24 cellular contexts compared by ENCODE assay signal in the genomic region with DNA sequence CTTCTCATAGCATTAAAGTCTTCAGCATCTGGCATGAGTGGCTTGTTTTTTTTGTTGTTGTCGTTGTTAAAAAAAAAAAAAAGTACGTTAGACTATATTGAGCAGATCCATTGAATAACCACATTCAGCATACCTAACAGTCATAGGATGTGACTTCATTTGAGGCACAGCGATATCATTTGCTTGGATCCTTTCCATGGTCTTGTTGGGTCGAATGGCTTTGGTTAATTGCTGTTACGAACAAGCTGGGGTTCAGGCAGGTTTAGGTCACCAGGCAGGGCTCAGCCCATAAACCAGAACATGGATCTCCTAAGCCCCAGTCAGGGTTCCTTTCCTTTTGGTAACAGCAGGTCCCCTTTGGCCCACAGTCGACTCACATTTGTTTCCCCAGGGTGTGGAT.
DNase-seq lines count a peak whose midpoint lies in the region; ATAC-seq and TF ChIP-seq lines count a peak whose summit lies in the region.
"Had no signal": no experiment of that assay in that cellular context is flagged by ENCODE, and none has a peak within 500 bp of the region (broad histone marks: within the 10 kb centered on the region; RNA-seq: fewer than 3 reads in every experiment).

No MANE protein-coding gene starts in this region.

- H4K20me1 ChIP-seq in PC-3 (ENCODE audit: low read length): no peaks in the 10 kb centered on the region

- no peaks in the 10 kb centered on the region for H3K36me3 ChIP-seq in left ventricle myocardium inferior
- H3K36me3 ChIP-seq in heart right ventricle: no peaks in the 10 kb centered on the region
- H3K36me3 ChIP-seq in PC-3 (ENCODE audit: low read depth, low read length): no peaks in the 10 kb centered on the region
- H3K36me3 ChIP-seq in neuronal stem cell (replicated peaks in 1 of 2; ENCODE audit: control insufficient read depth in 2 of 2, insufficient read depth in 2 of 2, low read length in 2 of 2): no peaks in the 10 kb centered on the region
- H3K36me3 ChIP-seq in trophoblast cell (ENCODE audit: control insufficient read depth in 1 of 2, insufficient read depth in 2 of 2, low read length in 2 of 2): no peaks in the 10 kb centered on the region
- H3K36me3 ChIP-seq: Peyer's patch had no signal

- H3K18ac ChIP-seq in neuronal stem cell (ENCODE audit: low read length) (no peak overlapping the region), trophoblast cell (ENCODE audit: low read length) (no peak overlapping the region)

- 59 to 63% methylated on average over 6 of the region's 6 CpGs for WGBS in heart right ventricle, 2 donors
- WGBS in neuronal stem cell (ENCODE audit: extremely low coverage in 2 of 2, insufficient read length in 2 of 2, insufficient replicate concordance in 1 of 2), 2 donors: no CpG with 5 or more reads among the region's 6 CpGs
- WGBS in trophoblast cell (ENCODE audit: extremely low coverage, insufficient coverage, insufficient read length): no CpG with 5 or more reads among the region's 6 CpGs

- no peak overlapping the region for H4K12ac ChIP-seq in trophoblast cell (ENCODE audit: low read depth, low read length)

- BruUV-seq in PC-3 (replicated peaks; lab: Mats Ljungman, UMichigan): no TSS peak

- H3K4me1 ChIP-seq in left ventricle myocardium inferior: peaks cover 19% of the 10 kb centered on the region
- H3K4me1 ChIP-seq in heart right ventricle: peaks cover 3 to 22% (median 14%) of the 10 kb centered on the region in 9 donors
- H3K4me1 ChIP-seq in PC-3 (ENCODE audit: insufficient read depth, low read length): peaks cover 4% of the 10 kb centered on the region; the same call in 1 of the 2 replicates
- peaks cover 0 to 2% of the 10 kb centered on the region in 2 donors for H3K4me1 ChIP-seq in neuronal stem cell (ENCODE audit: control insufficient read depth in 2 of 2, insufficient read depth in 1 of 2, low read depth in 1 of 2, low read length in 2 of 2)
- H3K4me1 ChIP-seq in trophoblast cell (ENCODE audit: control insufficient read depth in 1 of 2, insufficient read depth in 2 of 2, low read length in 2 of 2): no peaks in the 10 kb centered on the region
- H3K4me1 ChIP-seq: Peyer's patch had no signal

- H2BK12ac ChIP-seq in neuronal stem cell (ENCODE audit: low read length): no peak overlapping the region
- H2BK12ac ChIP-seq in trophoblast cell (ENCODE audit: low read length): no peak overlapping the region

- peak overlapping the region; percentile 13 for H3K23ac ChIP-seq in neuronal stem cell (ENCODE audit: low read depth, low read length, poor library complexity)
- no peak overlapping the region for H3K23ac ChIP-seq in trophoblast cell (ENCODE audit: low read length)

- H3K9ac ChIP-seq in PC-3 (ENCODE audit: low read length) (no peak overlapping the region), neuronal stem cell (ENCODE audit: low read depth, low read length, poor library complexity) (no peak overlapping the region), trophoblast cell (ENCODE audit: low read length) (no peak overlapping the region)

- H2BK120ac ChIP-seq in neuronal stem cell (ENCODE audit: low read depth, low read length) (no peak overlapping the region), trophoblast cell (ENCODE audit: insufficient read depth, low read length, poor library complexity) (no peak overlapping the region)

- intact Hi-C loops in left ventricle myocardium inferior (cut with micrococcal nuclease) (no loop called here), heart right ventricle (cut with DNase I) (no loop called here), PC-3 (cut with micrococcal nuclease) (no loop called here)

- CTCF ChIA-PET in PC-3 (lab: Charles Lee): no interaction called here

- H3K4me3 ChIP-seq in left ventricle myocardium inferior (no peak overlapping the region), heart right ventricle (no peak overlapping the region), PC-3 (ENCODE audit: low read length) (no peak overlapping the region), neuronal stem cell (ENCODE audit: low read length in 2 of 2) (no peak overlapping the region), trophoblast cell (ENCODE audit: low read depth, low read length) (no peak overlapping the region)
- H3K4me3 ChIP-seq: K562, Peyer's patch had no signal

- no peak overlapping the region for H2AK5ac ChIP-seq in neuronal stem cell (ENCODE audit: low read depth, low read length)
- H2AK5ac ChIP-seq in trophoblast cell (ENCODE audit: low read length): no peak overlapping the region

- H3K9me3 ChIP-seq in left ventricle myocardium inferior (replicated peaks): no peaks in the 10 kb centered on the region
- no peaks in the 10 kb centered on the region for H3K9me3 ChIP-seq in heart right ventricle
- no peaks in the 10 kb centered on the region for H3K9me3 ChIP-seq in PC-3 (ENCODE audit: low read length)
- H3K9me3 ChIP-seq in neuronal stem cell (replicated peaks in 1 of 2; ENCODE audit: control insufficient read depth in 2 of 2, insufficient read depth in 1 of 2, low read depth in 1 of 2, low read length in 2 of 2): no peaks in the 10 kb centered on the region
- H3K9me3 ChIP-seq in trophoblast cell (ENCODE audit: insufficient read depth, low read depth, low read length): no peaks in the 10 kb centered on the region
- H3K9me3 ChIP-seq: Peyer's patch had no signal

- ATAC-seq in heart right ventricle (no peak), PC-3 (peak; percentile 48), HG03439 (IDR thresholded peaks at IDR 0.05; ENCODE audit: unreplicated experiment) (no peak)
- ATAC-seq: CD8-positive, alpha-beta T cell; HepG2; K562; Right ventricle myocardium inferior had no signal

- H3K27me3 ChIP-seq in left ventricle myocardium inferior (ENCODE audit: low read depth) (no peaks in the 10 kb centered on the region), heart right ventricle (no peaks in the 10 kb centered on the region), PC-3 (ENCODE audit: low read length) (no peaks in the 10 kb centered on the region), neuronal stem cell (ENCODE audit: control insufficient read depth in 3 of 3, insufficient read depth in 3 of 3, low read depth in 1 of 3, low read length in 3 of 3) (peaks cover 0 to 3% (median 0%) of the 10 kb centered on the region in 3 experiments), trophoblast cell (ENCODE audit: insufficient read depth, low read length) (no peaks in the 10 kb centered on the region)
- H3K27me3 ChIP-seq: Peyer's patch had no signal

- H4K8ac ChIP-seq in neuronal stem cell (ENCODE audit: low read depth, low read length) (no peak overlapping the region), trophoblast cell (ENCODE audit: low read depth, low read length) (no peak overlapping the region)

- H4K91ac ChIP-seq in neuronal stem cell (ENCODE audit: low read depth, low read length, poor library complexity): no peak overlapping the region
- H4K91ac ChIP-seq in trophoblast cell (ENCODE audit: low read depth, low read length): no peak overlapping the region

- H3K79me2 ChIP-seq in PC-3 (ENCODE audit: low read length) (no peaks in the 10 kb centered on the region), trophoblast cell (ENCODE audit: control insufficient read depth, insufficient read depth, low read length, poor library complexity) (no peaks in the 10 kb centered on the region)

- DNase-seq in left ventricle myocardium inferior: no peak
- no peak for DNase-seq in heart right ventricle
- DNase-seq in PC-3: peak; percentile 7
- no peak for DNase-seq in neuronal stem cell (ENCODE audit: low spot score)
- no peak for DNase-seq in NCI-H1105 (lab: John Stamatoyannopoulos, UW)
- no peak for DNase-seq in NCI-H1930 (lab: John Stamatoyannopoulos, UW)
- no peak for DNase-seq in trophoblast cell
- DNase-seq: ACHN; C1 segment of cervical spinal cord; CD8-positive, alpha-beta T cell; DND-41; GDM1; NCI-H1105 treated with DMSO at 0.1 percent for 48 hours; NCI-H2081; NCI-H2171; NCI-H345; NCI-H524; NCI-H82; Peyer's patch had no signal

- no peak overlapping the region for H2BK5ac ChIP-seq in neuronal stem cell (ENCODE audit: low read length)
- H2BK5ac ChIP-seq in trophoblast cell (ENCODE audit: low read depth, low read length, poor library complexity): no peak overlapping the region

- H2BK15ac ChIP-seq in neuronal stem cell (ENCODE audit: low read length): no peak overlapping the region

- H3K79me1 ChIP-seq in neuronal stem cell (ENCODE audit: low read depth, low read length) (no peaks in the 10 kb centered on the region), trophoblast cell (ENCODE audit: low read length) (no peaks in the 10 kb centered on the region)

- no peak for TF ChIP-seq CTCF in left ventricle myocardium inferior (IDR thresholded peaks at IDR 0.05; ENCODE audit: borderline replicate concordance)
- no peak for TF ChIP-seq CTCF in heart right ventricle (IDR thresholded peaks at IDR 0.05)
- no peak for TF ChIP-seq CTCF in PC-3 (conservative IDR thresholded peaks at IDR 0.05; ENCODE audit: low read depth, low read length)

- H2AFZ ChIP-seq in PC-3 (ENCODE audit: low read length): no peak overlapping the region
- no peak overlapping the region for H2AFZ ChIP-seq in neuronal stem cell (ENCODE audit: low read length)
- no peak overlapping the region for H2AFZ ChIP-seq in trophoblast cell (ENCODE audit: insufficient read depth, low read length, poor library complexity)

- no peak overlapping the region for H3K14ac ChIP-seq in neuronal stem cell (ENCODE audit: low read length)
- H3K14ac ChIP-seq in trophoblast cell (ENCODE audit: low read length): no peak overlapping the region

- POLR2A ChIA-PET in PC-3 (lab: Charles Lee; ENCODE audit: unreplicated experiment): no interaction called here

- H3K4me2 ChIP-seq in PC-3 (ENCODE audit: low read length): no peak overlapping the region
- no peak overlapping the region for H3K4me2 ChIP-seq in neuronal stem cell (ENCODE audit: insufficient read depth, low read length, poor library complexity, severe bottlenecking)
- no peak overlapping the region for H3K4me2 ChIP-seq in trophoblast cell (ENCODE audit: low read length)

- H3F3A ChIP-seq in PC-3 (ENCODE audit: low read length, unreplicated experiment): no peaks in the 10 kb centered on the region

- H3K4ac ChIP-seq in neuronal stem cell (ENCODE audit: low read length) (no peak overlapping the region), trophoblast cell (ENCODE audit: low read depth, low read length) (no peak overlapping the region)

- H3K9me2 ChIP-seq in PC-3 (replicated peaks; ENCODE audit: low read length): no peaks in the 10 kb centered on the region

- peak overlapping the region; percentile 71 for H3K27ac ChIP-seq in left ventricle myocardium inferior (replicated peaks)
- peak overlapping the region in 3 of 10 donors; percentile 67 to 79 (median 75) for H3K27ac ChIP-seq in heart right ventricle
- H3K27ac ChIP-seq in PC-3 (ENCODE audit: low read length): no peak overlapping the region
- no peak overlapping the region for H3K27ac ChIP-seq in neuronal stem cell (replicated peaks; ENCODE audit: low read length)
- H3K27ac ChIP-seq in trophoblast cell (ENCODE audit: low read depth, low read length): no peak overlapping the region
- H3K27ac ChIP-seq: 22Rv1, Peyer's patch had no signal
